ENCODE assay signal across 11 cellular contexts in the genomic region with DNA sequence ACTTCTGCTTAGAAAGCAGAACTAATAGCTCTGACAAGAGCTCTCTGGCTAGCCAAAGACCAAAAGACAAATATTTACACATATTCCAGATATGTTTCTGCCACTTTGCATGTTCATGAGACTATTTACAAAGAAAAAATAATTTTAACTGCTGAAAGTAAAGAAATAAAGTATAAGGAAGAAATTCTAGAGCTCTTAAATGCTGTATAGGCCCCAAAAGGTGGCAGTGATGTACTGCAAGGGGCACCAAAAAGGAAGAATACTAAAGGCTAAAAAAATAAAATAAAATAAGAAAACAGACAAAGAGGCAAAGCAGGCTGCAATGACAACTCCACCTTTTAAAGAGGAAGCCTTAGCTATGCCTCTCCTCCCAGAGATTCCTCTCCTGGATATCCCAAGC. TPM values are rescaled to one million over a fixed set of nuclear protein-coding genes. Genes with fewer than 3 reads are reported as not detected.
DNase-seq lines count a peak whose midpoint lies in the region; ATAC-seq and TF ChIP-seq lines count a peak whose summit lies in the region.
"Had no signal": no experiment of that assay in that cellular context is flagged by ENCODE, and none has a peak within 500 bp of the region (broad histone marks: within the 10 kb centered on the region; RNA-seq: fewer than 3 reads in every experiment).

No MANE protein-coding gene starts in this region.

- peak; percentile 45 for DNase-seq in NCI-H510A treated with DMSO at 0.1 percent for 48 hours (lab: John Stamatoyannopoulos, UW)
- DNase-seq in NCI-H510A (lab: John Stamatoyannopoulos, UW), result no peak
- peak; percentile 63 for DNase-seq in OCI-LY7 (ENCODE audit: low spot score)
- peak; percentile 73 for DNase-seq in fibroblast of gingiva (ENCODE audit: low read depth)
- no peak for DNase-seq in testis
- no peak for DNase-seq in stimulated activated CD4-positive, alpha-beta T cell treated with anti-CD3 and anti-CD28 coated beads, Interleukin-2, amount 100 ng/mL, for 48 hours
- DNase-seq in activated CD4-positive, alpha-beta memory T cell treated with anti-CD3 and anti-CD28 coated beads for 36 hours, result no peak

- no peak for TF ChIP-seq POLR2A in testis (IDR thresholded peaks at IDR 0.05)

- H3K4me1 Mint-ChIP-seq in activated CD4-positive, alpha-beta memory T cell treated with anti-CD3 and anti-CD28 coated beads for 36 hours (ENCODE audit: low read depth), result no peaks in the 10 kb centered on the region

- H3K27me3 ChIP-seq in testis, result no peaks in the 10 kb centered on the region
- H3K27me3 ChIP-seq: BLaER1 treated with 17β-estradiol and CSF1 and Interleukin-3, amounts not matched to agents 10 nM and 100 nM had no signal

- H3K4me2 ChIP-seq in OCI-LY7 (ENCODE audit: low read length), result 0 out of 2 replicates have a peak overlapping the region, but pooled peaks have one; percentile 86

- CTCF ChIA-PET in OCI-LY7 (lab: Charles Lee; ENCODE audit: unreplicated experiment), result interaction anchor here (0.8 to 1.4 kb wide), 4 partner anchors 19 to 197 kb away, joined by 3 to 4 read pairs (median 3); no protein-coding TSS in a partner anchor
- CTCF ChIA-PET in activated CD4-positive, alpha-beta memory T cell treated with anti-CD3 and anti-CD28 coated beads for 36 hours (lab: Charles Lee), result no interaction called here

- no peak overlapping the region for H3K4me3 Mint-ChIP-seq in activated CD4-positive, alpha-beta memory T cell treated with anti-CD3 and anti-CD28 coated beads for 36 hours

- intact Hi-C loops in OCI-LY7 (cut with micrococcal nuclease; ENCODE audit: unreplicated experiment) (loop anchor here (1.0 to 2.0 kb wide), 3 partner anchors 42 to 195 kb away; partner anchors contain the start of gene KLRC4), testis (cut with DNase I; ENCODE audit: low total_unique reads) (no loop called here)
- intact Hi-C loops in activated CD4-positive, alpha-beta memory T cell treated with anti-CD3 and anti-CD28 coated beads for 36 hours (cut with micrococcal nuclease), result no loop called here

- ATAC-seq in HG02870 (IDR thresholded peaks at IDR 0.05; ENCODE audit: unreplicated experiment), result no peak

- H3K36me3 ChIP-seq in OCI-LY7 (ENCODE audit: insufficient read depth, low read length) (peaks cover 44% of the 10 kb centered on the region), testis (ENCODE audit: low read depth, missing control alignments) (no peaks in the 10 kb centered on the region)

- no peaks in the 10 kb centered on the region for H3K79me2 ChIP-seq in OCI-LY7 (ENCODE audit: insufficient read depth, low read depth, low read length)

- H3K9me3 ChIP-seq in OCI-LY7 (ENCODE audit: low read length) (peaks cover 29% of the 10 kb centered on the region), testis (no peaks in the 10 kb centered on the region)

- H2AFZ ChIP-seq in OCI-LY7 (ENCODE audit: low read length), result no peak overlapping the region; the same call in 1 of the 2 replicates

- POLR2A ChIA-PET in OCI-LY7 (lab: Charles Lee), result interaction anchor here (0.6 to 5.0 kb wide), 11 partner anchors 16 to 273 kb away, joined by 3 to 41 read pairs (median 5); no protein-coding TSS in a partner anchor
- POLR2A ChIA-PET in activated CD4-positive, alpha-beta memory T cell treated with anti-CD3 and anti-CD28 coated beads for 36 hours (lab: Charles Lee), result interaction anchor here (0.6 kb wide), 1 partner anchor 117 kb away, joined by 3 read pairs; no protein-coding TSS in a partner anchor

- peak overlapping the region; percentile 84 for H3K27ac ChIP-seq in OCI-LY7 (ENCODE audit: low read depth, low read length, poor library complexity, severe bottlenecking)
- H3K27ac ChIP-seq in testis, result peak overlapping the region; percentile 93 to 99

- no peaks in the 10 kb centered on the region for H4K20me1 ChIP-seq in OCI-LY7 (ENCODE audit: insufficient read depth, low read length)
- H4K20me1 ChIP-seq: BLaER1 treated with 17β-estradiol and CSF1 and Interleukin-3, amounts not matched to agents 10 nM and 100 nM had no signal

- peaks cover 3% of the 10 kb centered on the region for H3K27me3 Mint-ChIP-seq in activated CD4-positive, alpha-beta memory T cell treated with anti-CD3 and anti-CD28 coated beads for 36 hours

- no peak overlapping the region for H3K27ac Mint-ChIP-seq in activated CD4-positive, alpha-beta memory T cell treated with anti-CD3 and anti-CD28 coated beads for 36 hours

- H3K9me2 ChIP-seq in OCI-LY7 (ENCODE audit: insufficient read depth, low read length), result no peaks in the 10 kb centered on the region

- TF ChIP-seq CTCF in OCI-LY7 (conservative IDR thresholded peaks at IDR 0.05; ENCODE audit: low read length) (peak; percentile 81), testis (IDR thresholded peaks at IDR 0.05) (no peak)

- peaks cover 4% of the 10 kb centered on the region for H3K36me3 Mint-ChIP-seq in activated CD4-positive, alpha-beta memory T cell treated with anti-CD3 and anti-CD28 coated beads for 36 hours

- peaks cover 41% of the 10 kb centered on the region for H3K4me1 ChIP-seq in OCI-LY7 (ENCODE audit: insufficient read depth, low read length, poor library complexity, severe bottlenecking)
- peaks cover 17% of the 10 kb centered on the region for H3K4me1 ChIP-seq in testis

- H3K4me3 ChIP-seq in OCI-LY7 (ENCODE audit: low read depth, low read length, poor library complexity, severe bottlenecking) (no peak overlapping the region), testis (no peak overlapping the region)
- H3K4me3 ChIP-seq: BLaER1 treated with 17β-estradiol and CSF1 and Interleukin-3, amounts not matched to agents 10 nM and 100 nM; lung had no signal

- peaks cover 4% of the 10 kb centered on the region for H3K9me3 Mint-ChIP-seq in activated CD4-positive, alpha-beta memory T cell treated with anti-CD3 and anti-CD28 coated beads for 36 hours

- BruUV-seq in OCI-LY7 (replicated peaks; lab: Mats Ljungman, UMichigan), result no TSS peak

RNA-seq across cellular contexts. Expression of gene KLRK1, which starts 23.0 kb away (rescaled TPM):
- total RNA-seq in OCI-LY7 (2014; rRNA removed; shearing (Covaris generic)), result 35.7 and 35.9 TPM in 2 replicates
- total RNA-seq in OCI-LY7 (2022) (26.6 and 35.4 TPM in 2 replicates), testis (1 to 10 TPM; 1.3 to 2.8 TPM)
- polyA plus RNA-seq in testis (ENCODE audit: insufficient read depth, low read depth, low replicate concordance), result 5.4 TPM
- total RNA-seq in activated CD4-positive, alpha-beta memory T cell treated with anti-CD3 and anti-CD28 coated beads for 36 hours, result under 1 TPM; 0.29 to 0.33 TPM

RNA-seq across cellular contexts. Expression of gene KLRC4, which starts 42.7 kb away (rescaled TPM):
- total RNA-seq in OCI-LY7 (2014; rRNA removed; shearing (Covaris generic)), result 8.6 and 9.3 TPM in 2 replicates
- total RNA-seq in OCI-LY7 (2022) (9.9 and 10.9 TPM in 2 replicates), testis (not detected)
- not detected for polyA plus RNA-seq in testis (ENCODE audit: insufficient read depth, low read depth, low replicate concordance)
- total RNA-seq in activated CD4-positive, alpha-beta memory T cell treated with anti-CD3 and anti-CD28 coated beads for 36 hours, result not detected

RNA-seq across cellular contexts. Expression of gene KLRC3, which starts 53.5 kb away (rescaled TPM):
- total RNA-seq in OCI-LY7 (2014; rRNA removed; shearing (Covaris generic)), result 4.7 and 6.8 TPM in 2 replicates
- total RNA-seq in OCI-LY7 (2022) (1.5 and 3.0 TPM in 2 replicates), testis (1 to 10 TPM in 1 of 2 donors, not detected in 1; 1.3 TPM)
- not detected for polyA plus RNA-seq in testis (ENCODE audit: insufficient read depth, low read depth, low replicate concordance)
- not detected for total RNA-seq in activated CD4-positive, alpha-beta memory T cell treated with anti-CD3 and anti-CD28 coated beads for 36 hours
- total RNA-seq: subcutaneous adipose tissue had no signal

RNA-seq across cellular contexts. Expression of gene KLRD1, which starts 59.2 kb away (rescaled TPM):
- total RNA-seq in OCI-LY7 (2014; rRNA removed; shearing (Covaris generic)), result under 0.01 and 0.03 TPM in 2 replicates
- total RNA-seq in OCI-LY7 (2022) (0.04 and 0.18 TPM in 2 replicates), testis (under 1 TPM; 0.71 to 0.87 TPM)
- polyA plus RNA-seq in testis (ENCODE audit: insufficient read depth, low read depth, low replicate concordance), result 1.6 TPM
- total RNA-seq in activated CD4-positive, alpha-beta memory T cell treated with anti-CD3 and anti-CD28 coated beads for 36 hours, result under 1 TPM; 0.22 to 0.26 TPM

Comparison
In these comparisons a context has a peak if more than half of its experiments do, and no peak if none do; other contexts are left out.
1. DNase-seq: peak in NCI-H510A treated with DMSO at 0.1 percent for 48 hours (single experiment), OCI-LY7 (single experiment) and fibroblast of gingiva (single experiment); none in NCI-H510A (single experiment), testis (single experiment), stimulated activated CD4-positive, alpha-beta T cell treated with anti-CD3 and anti-CD28 coated beads, Interleukin-2, amount 100 ng/mL, for 48 hours (0 of 2) and activated CD4-positive, alpha-beta memory T cell treated with anti-CD3 and anti-CD28 coated beads for 36 hours (single experiment).
2. RNA of gene KLRK1, which starts 23.0 kb away (total RNA-seq): 26.6 to 35.9 TPM in OCI-LY7; 1.3 to 2.8 TPM in testis and 0.29 to 0.33 TPM in activated CD4-positive, alpha-beta memory T cell treated with anti-CD3 and anti-CD28 coated beads for 36 hours; every median in the first group is over 4 times any median in the second.
3. RNA of gene KLRC4, which starts 42.7 kb away (total RNA-seq): 8.6 to 10.9 TPM in OCI-LY7; not detected in testis and not detected in activated CD4-positive, alpha-beta memory T cell treated with anti-CD3 and anti-CD28 coated beads for 36 hours; every median in the first group is over 4 times any median in the second.